ENCODE assay signal across 27 cellular contexts in the genomic region with DNA sequence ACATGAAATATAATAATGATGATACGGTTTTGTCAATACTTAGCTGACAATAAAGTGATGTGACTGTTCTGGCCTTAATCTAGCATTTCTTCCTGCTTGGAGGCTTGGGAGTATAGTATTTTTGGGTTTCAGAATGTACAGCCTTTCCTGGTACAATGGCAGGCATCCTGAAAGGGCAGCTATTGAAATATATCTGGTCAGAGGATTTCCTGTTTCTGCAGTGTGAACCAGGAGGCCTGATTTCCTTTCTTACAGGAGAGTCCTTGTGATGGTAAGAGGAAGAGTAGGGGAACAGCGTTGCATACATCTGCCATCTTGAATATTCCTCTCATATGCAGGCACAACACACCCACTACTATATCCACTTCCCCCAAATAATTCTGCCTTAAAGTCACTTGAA.
"Had no signal": no experiment of that assay in that cellular context is flagged by ENCODE, and none has a peak within 500 bp of the region (broad histone marks: within the 10 kb centered on the region; RNA-seq: fewer than 3 reads in every experiment).

No MANE protein-coding gene starts in this region.

- DNase-seq: activated CD4-positive, alpha-beta T cell treated with anti-CD3 and anti-CD28 coated beads for 4 hours; activated CD4-positive, alpha-beta T cell treated with anti-CD3 and anti-CD28 coated beads, Interleukin-2, amount 50 U/mL, for 48 hours; activated CD4-positive, CD25-positive, alpha-beta regulatory T cell; activated effector memory CD4-positive, alpha-beta T cell treated with anti-CD3 and anti-CD28 coated beads, Interleukin-2, amount 50 U/mL, for 16 hours; activated naive CD4-positive, alpha-beta T cell treated with anti-CD3 and anti-CD28 coated beads, Interleukin-2, amount 10 ng/mL, durations not matched to agents 7 days and 5 days; activated T-cell treated with anti-CD3 and anti-CD28 coated beads, Interleukin-2, amount 50 U/mL, for 48 hours; amygdala; cerebellar nuclear complex; cortex of kidney; effector CD4-positive, alpha-beta T cell; foreskin melanocyte; glutamatergic neuron; hippocampal formation; midbrain; natural killer cell; right cardiac atrium; stimulated activated CD4-positive, alpha-beta T cell treated with anti-CD3 and anti-CD28 coated beads, Interleukin-1b, Interleukin-23, amount 100 ng/mL, for 48 hours; substantia nigra; T1000; thyroid gland; upper lobe of right lung had no signal

- H3K36me3 Mint-ChIP-seq: activated naive CD4-positive, alpha-beta T cell treated with anti-CD3 and anti-CD28 coated beads, Interleukin-2, amount 10 ng/mL, durations not matched to agents 7 days and 5 days; natural killer cell had no signal

- H3K36me3 ChIP-seq: prostate gland, thyroid gland had no signal

- H3K4me1 Mint-ChIP-seq: activated naive CD4-positive, alpha-beta T cell treated with anti-CD3 and anti-CD28 coated beads, Interleukin-2, amount 10 ng/mL, durations not matched to agents 7 days and 5 days; natural killer cell had no signal

- H3K4me3 ChIP-seq: lung, prostate gland, thyroid gland, upper lobe of right lung had no signal

- FAIRE-seq: endometrium, islet of Langerhans had no signal

- H3K4me3 Mint-ChIP-seq: activated naive CD4-positive, alpha-beta T cell treated with anti-CD3 and anti-CD28 coated beads, Interleukin-2, amount 10 ng/mL, durations not matched to agents 7 days and 5 days; natural killer cell; stimulated activated naive CD8-positive, alpha-beta T cell treated with anti-CD3 and anti-CD28 coated beads, Interleukin-15, Interleukin-2, amounts not matched to agents 100 ng/mL and 50 ng/mL, for 24 hours; T-helper 1 cell treated with Interleukin-12 subunit alpha and Interleukin-12 subunit beta and Interleukin-4 antibody, amounts not matched to agents 30 μg/mL and 1 μg/mL, for 36 hours had no signal

- H3K9me3 ChIP-seq: prostate gland, thyroid gland, upper lobe of right lung had no signal

- H3K27ac Mint-ChIP-seq: activated naive CD4-positive, alpha-beta T cell treated with anti-CD3 and anti-CD28 coated beads, Interleukin-2, amount 10 ng/mL, durations not matched to agents 7 days and 5 days; natural killer cell; stimulated activated naive CD8-positive, alpha-beta T cell treated with anti-CD3 and anti-CD28 coated beads, Interleukin-15, Interleukin-2, amounts not matched to agents 100 ng/mL and 50 ng/mL, for 24 hours; T-helper 1 cell treated with Interleukin-12 subunit alpha and Interleukin-12 subunit beta and Interleukin-4 antibody, amounts not matched to agents 30 μg/mL and 1 μg/mL, for 36 hours had no signal

- H3K9me3 Mint-ChIP-seq: activated naive CD4-positive, alpha-beta T cell treated with anti-CD3 and anti-CD28 coated beads, Interleukin-2, amount 10 ng/mL, durations not matched to agents 7 days and 5 days; natural killer cell; stimulated activated naive CD8-positive, alpha-beta T cell treated with anti-CD3 and anti-CD28 coated beads, Interleukin-15, Interleukin-2, amounts not matched to agents 100 ng/mL and 50 ng/mL, for 24 hours; T-helper 1 cell treated with Interleukin-12 subunit alpha and Interleukin-12 subunit beta and Interleukin-4 antibody, amounts not matched to agents 30 μg/mL and 1 μg/mL, for 36 hours had no signal

- ATAC-seq: natural killer cell, upper lobe of right lung had no signal

- H3K27me3 ChIP-seq: thyroid gland, upper lobe of right lung had no signal

- H3K4me1 ChIP-seq: prostate gland had no signal

- H3K27ac ChIP-seq: prostate gland, upper lobe of right lung had no signal

- H3K27me3 Mint-ChIP-seq: activated naive CD4-positive, alpha-beta T cell treated with anti-CD3 and anti-CD28 coated beads, Interleukin-2, amount 10 ng/mL, durations not matched to agents 7 days and 5 days; stimulated activated naive CD8-positive, alpha-beta T cell treated with anti-CD3 and anti-CD28 coated beads, Interleukin-15, Interleukin-2, amounts not matched to agents 100 ng/mL and 50 ng/mL, for 24 hours had no signal
